Comparison of ENCODE assay signal across 12 cellular contexts in genomic region chr20:50186987-50187402, GRCh38. TPM values are rescaled to one million over a fixed set of nuclear protein-coding genes. Genes with fewer than 3 reads are reported as not detected.
DNase-seq lines count a peak whose midpoint lies in the region; ATAC-seq, FAIRE-seq and TF ChIP-seq lines count a peak whose summit lies in the region.
"Had no signal": no experiment of that assay in that cellular context is flagged by ENCODE, and none has a peak within 500 bp of the region (broad histone marks: within the 10 kb centered on the region; RNA-seq: fewer than 3 reads in every experiment).

No MANE protein-coding gene starts in this region.

- intact Hi-C loops in psoas muscle (cut with DNase I) = loop anchor here (1.0 to 10.0 kb wide), 6 partner anchors 195 to 558 kb away; no protein-coding TSS in a partner anchor

- peaks cover 1% of the 10 kb centered on the region; the same call in 1 of the 2 replicates for H3K23me2 ChIP-seq in H1 (ENCODE audit: low read depth, low read length)

- 0 out of 2 replicates have a peak overlapping the region, but pooled peaks have one; percentile 33 for H2BK12ac ChIP-seq in H1 (ENCODE audit: low read depth, low read length)

- H3K79me2 ChIP-seq in H1 (ENCODE audit: control insufficient read depth in 1 of 2, insufficient read depth in 2 of 2, low read length in 2 of 2) = no peaks in the 10 kb centered on the region

- WGBS in H1 (ENCODE audit: extremely low coverage in 1 of 2, insufficient coverage in 1 of 2, insufficient read length in 1 of 2, insufficient replicate concordance in 2 of 2, low coverage in 1 of 2, low lambda C conversion rate in 2 of 2, missing lambda C conversion rate in 1 of 2), 2 experiments = 69% methylated on average over 8 of the region's 8 CpGs; no CpG with 5 or more reads in 1 of the 2 experiments
- 60 to 68% (median 65%) methylated on average over 8 of the region's 8 CpGs for WGBS in psoas muscle, 3 donors

- H3K9ac ChIP-seq in BLaER1 treated with 17β-estradiol and CSF1 and Interleukin-3, amounts not matched to agents 10 nM and 100 nM = peak overlapping the region in 3 of 11 experiments; percentile 1 to 39 (median 26); a peak in 3 of 22 replicates
- peak overlapping the region; percentile 28 for H3K9ac ChIP-seq in NT2/D1 (ENCODE audit: insufficient read length, low read depth)
- no peak overlapping the region for H3K9ac ChIP-seq in H1 (replicated peaks in 1 of 4; ENCODE audit: extremely low read depth in 1 of 4, low read depth in 3 of 4, low read length in 3 of 4)

- no peak overlapping the region for H4K91ac ChIP-seq in H1 (replicated peaks; ENCODE audit: insufficient read length, low read length)

- H2BK120ac ChIP-seq in H1 (replicated peaks; ENCODE audit: low read depth, low read length) = no peak overlapping the region

- H2AK5ac ChIP-seq in H1 (ENCODE audit: low read depth, low read length) = no peak overlapping the region

- H4K5ac ChIP-seq in H1 (ENCODE audit: insufficient read length, low read depth, low read length) = no peak overlapping the region

- peaks cover 7 to 29% (median 17%) of the 10 kb centered on the region in 5 donors for H3K27me3 Mint-ChIP-seq in naive thymus-derived CD8-positive, alpha-beta T cell

- H3K4ac ChIP-seq in H1 (replicated peaks; ENCODE audit: insufficient read length, low read depth, low read length) = no peak overlapping the region

- no peak overlapping the region for H4K8ac ChIP-seq in H1 (ENCODE audit: extremely low read depth, insufficient read depth, low read length)

- H3K18ac ChIP-seq in H1 (ENCODE audit: extremely low read depth, low read length) = no peak overlapping the region; the same call in 1 of the 2 replicates

- no peak for TF ChIP-seq RAD21 in H1 (IDR thresholded peaks at IDR 0.05 in 1 of 2, conservative IDR thresholded peaks at IDR 0.05 in 1 of 2; ENCODE audit: low read depth in 2 of 2, low read length in 2 of 2)

- H3K14ac ChIP-seq in H1 (ENCODE audit: insufficient read length) = no peak overlapping the region

- H3K4me3 Mint-ChIP-seq in naive thymus-derived CD8-positive, alpha-beta T cell = no peak overlapping the region
- H3K4me3 Mint-ChIP-seq: activated CD8-positive, alpha-beta T cell treated with anti-CD3 and anti-CD28 coated beads, Interleukin-2, amount 10 ng/mL, durations not matched to agents 7 days and 5 days; activated T-helper 17 cell treated with anti-CD3 and anti-CD28 coated beads, Interleukin-2, amount 50 U/mL, for 72 hours had no signal

- POLR2A ChIA-PET in H1 (lab: Charles Lee; ENCODE audit: partially characterized antibody) = interaction anchor here (0.9 to 1.4 kb wide), 4 partner anchors 10 to 277 kb away, joined by 3 read pairs; no protein-coding TSS in a partner anchor
- POLR2A ChIA-PET in naive thymus-derived CD8-positive, alpha-beta T cell (lab: Charles Lee) = interaction anchor here (1.4 kb wide), 1 partner anchor 277 kb away, joined by 5 read pairs; no protein-coding TSS in a partner anchor

- peaks cover 0 to 6% (median 0%) of the 10 kb centered on the region in 11 experiments; a peak in 5 of 22 replicates for H3K36me3 ChIP-seq in BLaER1 treated with 17β-estradiol and CSF1 and Interleukin-3, amounts not matched to agents 10 nM and 100 nM
- H3K36me3 ChIP-seq in NT2/D1 (ENCODE audit: insufficient read depth, insufficient read length, low read length) = no peaks in the 10 kb centered on the region
- H3K36me3 ChIP-seq in H1 (ENCODE audit: control insufficient read depth in 2 of 4, insufficient read depth in 4 of 4, low read length in 3 of 4) = no peaks in the 10 kb centered on the region
- H3K36me3 ChIP-seq in psoas muscle (ENCODE audit: insufficient read depth in 1 of 2, low read depth in 1 of 2) = peaks cover 0 to 3% of the 10 kb centered on the region in 2 donors

- H4K20me1 ChIP-seq in BLaER1 treated with 17β-estradiol and CSF1 and Interleukin-3, amounts not matched to agents 10 nM and 100 nM = peaks cover 0 to 14% (median 4%) of the 10 kb centered on the region in 11 experiments; a peak in 13 of 22 replicates
- H4K20me1 ChIP-seq in H1 (replicated peaks in 1 of 2; ENCODE audit: control insufficient read depth in 1 of 2, insufficient read depth in 2 of 2, low read length in 2 of 2) = no peaks in the 10 kb centered on the region

- TF ChIP-seq POLR2A in H1 (IDR thresholded peaks at IDR 0.05; ENCODE audit: control extremely low read depth in 1 of 2, low read depth in 2 of 2, low read length in 2 of 2) = no peak

- H3K23ac ChIP-seq in H1 (ENCODE audit: insufficient read length) = no peak overlapping the region

- no peak overlapping the region for H2BK5ac ChIP-seq in H1 (ENCODE audit: low read depth, low read length)

- DNase-seq in NT2/D1 (ENCODE audit: low read depth, low spot score) (no peak), H1 (ENCODE audit: low read depth in 1 of 2, low spot score in 2 of 2) (no peak), psoas muscle (no peak), C1 segment of cervical spinal cord (lab: John Stamatoyannopoulos, UW) (no peak), DMS153 treated with DMSO at 0.1 percent for 48 hours (lab: John Stamatoyannopoulos, UW; ENCODE audit: unreplicated experiment) (no peak), NCI-H1436 (lab: John Stamatoyannopoulos, UW) (no peak)
- no peak for DNase-seq in naive thymus-derived CD8-positive, alpha-beta T cell
- DNase-seq: cortex of kidney had no signal

- no peaks in the 10 kb centered on the region for H3K79me1 ChIP-seq in H1 (ENCODE audit: low read depth, low read length)

- TF ChIP-seq CTCF in H1 (IDR thresholded peaks at IDR 0.05; ENCODE audit: control extremely low read depth in 1 of 3, insufficient read depth in 1 of 3, low read depth in 1 of 3, low read length in 3 of 3) = no peak
- no peak for TF ChIP-seq CTCF in psoas muscle (IDR thresholded peaks at IDR 0.05)

- H3K9me3 Mint-ChIP-seq in naive thymus-derived CD8-positive, alpha-beta T cell = no peaks in the 10 kb centered on the region
- H3K9me3 Mint-ChIP-seq: activated T-helper 17 cell treated with anti-CD3 and anti-CD28 coated beads, Interleukin-2, amount 50 U/mL, for 72 hours had no signal

- FAIRE-seq in H1 (lab: Jason Lieb, UNC) = no peak

- H3K4me3 ChIP-seq in BLaER1 treated with 17β-estradiol and CSF1 and Interleukin-3, amounts not matched to agents 10 nM and 100 nM = no peak overlapping the region
- H3K4me3 ChIP-seq in NT2/D1 (ENCODE audit: insufficient read length, low read depth) (no peak overlapping the region), H1 (ENCODE audit: extremely low read depth in 1 of 4, insufficient read depth in 2 of 4, low read depth in 3 of 4, low read length in 4 of 4) (no peak overlapping the region), psoas muscle (no peak overlapping the region)
- H3K4me3 ChIP-seq: suprapubic skin had no signal

- no peak overlapping the region for H2AFZ ChIP-seq in H1 (ENCODE audit: low read length)

- no peak overlapping the region for H3K56ac ChIP-seq in H1 (replicated peaks; ENCODE audit: insufficient read length, low read depth, low read length)

- H3K36me3 Mint-ChIP-seq in naive thymus-derived CD8-positive, alpha-beta T cell = no peaks in the 10 kb centered on the region

- no peak overlapping the region for H3K27ac Mint-ChIP-seq in naive thymus-derived CD8-positive, alpha-beta T cell
- H3K27ac Mint-ChIP-seq: activated CD8-positive, alpha-beta T cell treated with anti-CD3 and anti-CD28 coated beads, Interleukin-2, amount 10 ng/mL, durations not matched to agents 7 days and 5 days; activated T-helper 17 cell treated with anti-CD3 and anti-CD28 coated beads, Interleukin-2, amount 50 U/mL, for 72 hours had no signal

- no peak overlapping the region; the same call in 1 of the 2 replicates for H2BK15ac ChIP-seq in H1 (ENCODE audit: low read length)

- H3K27ac ChIP-seq in BLaER1 treated with 17β-estradiol and CSF1 and Interleukin-3, amounts not matched to agents 10 nM and 100 nM = peak overlapping the region in 6 of 11 experiments; percentile 15 to 48 (median 29); a peak in 7 of 22 replicates
- H3K27ac ChIP-seq in H1 (ENCODE audit: low read depth, low read length) (no peak overlapping the region), psoas muscle (peak overlapping the region; percentile 66)
- H3K27ac ChIP-seq: suprapubic skin had no signal

- peak overlapping the region in 9 of 11 experiments; percentile 0 to 62 (median 31); a peak in 13 of 22 replicates for H3K4me2 ChIP-seq in BLaER1 treated with 17β-estradiol and CSF1 and Interleukin-3, amounts not matched to agents 10 nM and 100 nM
- no peak overlapping the region for H3K4me2 ChIP-seq in H1 (ENCODE audit: insufficient read depth in 1 of 2, low read depth in 2 of 2, low read length in 2 of 2)

- no peak overlapping the region for H2BK20ac ChIP-seq in H1 (ENCODE audit: low read length)

- TF ChIP-seq EP300 in H1 (IDR thresholded peaks at IDR 0.05; ENCODE audit: borderline replicate concordance in 1 of 2, low read depth in 2 of 2, low read length in 2 of 2) = no peak

- H3K9me3 ChIP-seq in BLaER1 treated with 17β-estradiol and CSF1 and Interleukin-3, amounts not matched to agents 10 nM and 100 nM (replicated peaks in 1 of 11) = no peaks in the 10 kb centered on the region
- no peaks in the 10 kb centered on the region for H3K9me3 ChIP-seq in NT2/D1 (ENCODE audit: insufficient read depth, low read length)
- no peaks in the 10 kb centered on the region for H3K9me3 ChIP-seq in H1 (ENCODE audit: insufficient read depth in 2 of 2, low read depth in 1 of 2, low read length in 1 of 2)
- H3K9me3 ChIP-seq in psoas muscle = no peaks in the 10 kb centered on the region
- H3K9me3 ChIP-seq: suprapubic skin had no signal

- no peaks in the 10 kb centered on the region for H3K27me3 ChIP-seq in BLaER1 treated with 17β-estradiol and CSF1 and Interleukin-3, amounts not matched to agents 10 nM and 100 nM
- peaks cover 3% of the 10 kb centered on the region for H3K27me3 ChIP-seq in NT2/D1 (ENCODE audit: insufficient read depth, insufficient read length)
- H3K27me3 ChIP-seq in H1 (replicated peaks in 1 of 4; ENCODE audit: control insufficient read depth in 3 of 4, extremely low read depth in 1 of 4, insufficient read depth in 3 of 4, low read length in 3 of 4) = peaks cover 0 to 2% (median 0%) of the 10 kb centered on the region in 4 experiments; a peak in 1 of 7 replicates
- H3K27me3 ChIP-seq in psoas muscle (ENCODE audit: insufficient read depth in 3 of 3, low read length in 2 of 3) = no peaks in the 10 kb centered on the region
- H3K27me3 ChIP-seq: suprapubic skin had no signal

- CTCF ChIA-PET in H1 (lab: Charles Lee; ENCODE audit: partially characterized antibody) = interaction anchor here (0.5 to 8.8 kb wide), 17 partner anchors 9 to 977 kb away, joined by 3 to 115 read pairs (median 5); no protein-coding TSS in a partner anchor

- peaks cover 3 to 8% (median 8%) of the 10 kb centered on the region in 4 donors for H3K4me1 Mint-ChIP-seq in naive thymus-derived CD8-positive, alpha-beta T cell

- H3K4me1 ChIP-seq in BLaER1 treated with 17β-estradiol and CSF1 and Interleukin-3, amounts not matched to agents 10 nM and 100 nM = peaks cover 0 to 52% (median 28%) of the 10 kb centered on the region in 10 experiments; a peak in 17 of 20 replicates
- H3K4me1 ChIP-seq in NT2/D1 (ENCODE audit: insufficient read depth, insufficient read length) (peaks cover 8% of the 10 kb centered on the region), H1 (replicated peaks in 1 of 4; ENCODE audit: control insufficient read depth in 3 of 4, insufficient read depth in 4 of 4, low read length in 3 of 4) (peaks cover 0 to 13% (median 4%) of the 10 kb centered on the region in 4 experiments; a peak in 5 of 7 replicates), psoas muscle (no peaks in the 10 kb centered on the region)

- ATAC-seq in psoas muscle = no peak
- no peak for ATAC-seq in naive thymus-derived CD8-positive, alpha-beta T cell
- ATAC-seq: activated CD8-positive, alpha-beta T cell treated with anti-CD3 and anti-CD28 coated beads, Interleukin-2, amount 10 ng/mL, durations not matched to agents 7 days and 5 days had no signal

RNA-seq across cellular contexts. Expression of gene CEBPB, which starts 3.6 kb away (rescaled TPM):
- 24.1 and 24.5 TPM in 2 replicates for total RNA-seq in H1 (2021; fragmentation: NEBNext Ultra II Directional; extraction: Animal tissue kit (Norgen Biotek cat#: 25700))
- polyA plus RNA-seq in H1 (2011; rRNA removed) (7.1 and 13.1 TPM in 2 replicates), psoas muscle (100 to 1,000 TPM in 1 of 3 donors, 10 to 100 TPM in 2; 38.7 to 125 (median 83.2) TPM)
- 16.1 TPM for polyA plus RNA-seq in H1 (2011; cell fraction: cytosol; rRNA removed)
- polyA plus RNA-seq in H1 (2011; cell fraction: nucleus; rRNA removed) = 10.5 TPM
- 6.1 to 8.3 TPM (median 7.2 TPM) in 4 replicates for polyA plus RNA-seq in H1 (2012, experiment 1 of 2)
- polyA plus RNA-seq in H1 (2012, experiment 2 of 2) = 4.8 TPM
- polyA plus RNA-seq in H1 (2013, experiment 1 of 2) = 15.1 TPM
- 15.0 TPM for polyA plus RNA-seq in H1 (2013, experiment 2 of 2)
- 1.3 and 1.4 TPM in 2 replicates for polyA minus RNA-seq in H1 (2011; rRNA and poly(A)+ RNA removed)
- 18.6 TPM for polyA minus RNA-seq in H1 (2011; cell fraction: cytosol; rRNA and poly(A)+ RNA removed)
- 16.1 TPM for polyA minus RNA-seq in H1 (2011; cell fraction: nucleus; rRNA and poly(A)+ RNA removed)
- 100 to 1,000 TPM; 144 to 445 (median 283) TPM for total RNA-seq in psoas muscle
- total RNA-seq in naive thymus-derived CD8-positive, alpha-beta T cell = 10 to 100 TPM; 47.1 to 49.0 TPM
- 10 to 100 TPM; 13.1 to 17.9 (median 14.7) TPM for polyA plus RNA-seq in naive thymus-derived CD8-positive, alpha-beta T cell

RNA-seq across cellular contexts. Expression of gene PEDS1, which starts 33.5 kb away (rescaled TPM):
- 28.9 and 33.3 TPM in 2 replicates for total RNA-seq in H1 (2021; fragmentation: NEBNext Ultra II Directional; extraction: Animal tissue kit (Norgen Biotek cat#: 25700))
- polyA plus RNA-seq in H1 (2011; rRNA removed) (75.9 and 82.7 TPM in 2 replicates), psoas muscle (10 to 100 TPM; 23.8 to 55.1 (median 49.2) TPM)
- polyA plus RNA-seq in H1 (2011; cell fraction: cytosol; rRNA removed) = 32.6 TPM
- 44.3 TPM for polyA plus RNA-seq in H1 (2011; cell fraction: nucleus; rRNA removed)
- polyA plus RNA-seq in H1 (2012, experiment 1 of 2) = 23.4 to 37.5 TPM (median 32.2 TPM) in 4 replicates
- 31.5 TPM for polyA plus RNA-seq in H1 (2012, experiment 2 of 2)
- polyA plus RNA-seq in H1 (2013, experiment 1 of 2) = 51.2 TPM
- polyA plus RNA-seq in H1 (2013, experiment 2 of 2) = 59.3 TPM
- polyA minus RNA-seq in H1 (2011; rRNA and poly(A)+ RNA removed) = 63.8 and 102 TPM in 2 replicates
- 37.4 TPM for polyA minus RNA-seq in H1 (2011; cell fraction: cytosol; rRNA and poly(A)+ RNA removed)
- 12.9 TPM for polyA minus RNA-seq in H1 (2011; cell fraction: nucleus; rRNA and poly(A)+ RNA removed)
- 10 to 100 TPM; 17.5 to 59.2 (median 35.0) TPM for total RNA-seq in psoas muscle
- total RNA-seq in naive thymus-derived CD8-positive, alpha-beta T cell = 10 to 100 TPM; 15.8 to 17.1 TPM
- 10 to 100 TPM; 13.0 to 30.2 (median 14.4) TPM for polyA plus RNA-seq in naive thymus-derived CD8-positive, alpha-beta T cell

Comparison
In these comparisons a context has a peak if more than half of its experiments do, and no peak if none do; other contexts are left out.
1. H3K4me2 ChIP-seq: peak in BLaER1 treated with 17β-estradiol and CSF1 and Interleukin-3, amounts not matched to agents 10 nM and 100 nM (9 of 11); none in H1 (0 of 2).